In genomic region chr19:54162241-54162805, GRCh38 we compare ENCODE assay signal across 8 cellular contexts. TPM values are rescaled to one million over a fixed set of nuclear protein-coding genes. Genes with fewer than 3 reads are reported as not detected.
A peak's percentile ranks its signal among the peaks of the same experiment; 100 is the strongest.
DNase-seq lines count a peak whose midpoint lies in the region; ATAC-seq and TF ChIP-seq lines count a peak whose summit lies in the region.

No MANE protein-coding gene starts in this region.

- no peaks in the 10 kb centered on the region for H3K9me3 ChIP-seq in heart left ventricle

- H3K27ac Mint-ChIP-seq in activated naive CD4-positive, alpha-beta T cell treated with anti-CD3 and anti-CD28 coated beads, Interleukin-2, amount 50 U/mL, for 24 hours = peak overlapping the region; percentile 80

- H3K4me1 ChIP-seq in heart left ventricle (peaks cover 4 to 57% (median 36%) of the 10 kb centered on the region in 12 donors), urinary bladder (ENCODE audit: insufficient read depth) (no peaks in the 10 kb centered on the region)

- H3K36me3 ChIP-seq in heart left ventricle (peaks cover 0 to 11% (median 8%) of the 10 kb centered on the region in 9 donors), urinary bladder (ENCODE audit: insufficient read depth) (no peaks in the 10 kb centered on the region)

- H3K27me3 Mint-ChIP-seq in activated naive CD4-positive, alpha-beta T cell treated with anti-CD3 and anti-CD28 coated beads, Interleukin-2, amount 50 U/mL, for 24 hours = no peaks in the 10 kb centered on the region

- H3K4me1 Mint-ChIP-seq in activated naive CD4-positive, alpha-beta T cell treated with anti-CD3 and anti-CD28 coated beads, Interleukin-2, amount 50 U/mL, for 24 hours = peaks cover 52% of the 10 kb centered on the region

- H3K4me3 ChIP-seq in AG10803 (ENCODE audit: low read length) (peak overlapping the region; percentile 65), HL-60 (replicated peaks; ENCODE audit: insufficient read depth, low read length) (peak overlapping the region; percentile 50), heart left ventricle (peak overlapping the region in 10 of 12 donors; percentile 27 to 58 (median 50)), urinary bladder (ENCODE audit: low read depth, low read length) (peak overlapping the region; percentile 24)

- H3K4me3 Mint-ChIP-seq in activated naive CD4-positive, alpha-beta T cell treated with anti-CD3 and anti-CD28 coated beads, Interleukin-2, amount 50 U/mL, for 24 hours = peak overlapping the region; percentile 88

- TF ChIP-seq POLR2A in heart left ventricle (IDR thresholded peaks at IDR 0.05) = no peak

- H3K27me3 ChIP-seq in HL-60 (ENCODE audit: insufficient read depth, poor library complexity, severe bottlenecking) (peaks cover 2% of the 10 kb centered on the region), heart left ventricle (peaks cover 0 to 16% (median 2%) of the 10 kb centered on the region in 9 donors)

- peak in 3 of 4 donors; percentile 43 to 53 (median 49) for ATAC-seq in heart left ventricle
- ATAC-seq in GM18868 (IDR thresholded peaks at IDR 0.05; ENCODE audit: unreplicated experiment) = no peak

- WGBS in heart left ventricle, 4 donors = 3 to 5% (median 3%) methylated on average over 26 to 35 of the region's 35 CpGs
- 3% methylated on average over 35 of the region's 35 CpGs for WGBS in urinary bladder

- DNase-seq in AG10803 (ENCODE audit: low read depth) (peak; percentile 67), HL-60 (ENCODE audit: low read depth in 1 of 2, low spot score in 1 of 2) (peak; percentile 94 to 95), SKM-1 treated with dmso at 0.1 percent for 144 hours (lab: John Stamatoyannopoulos, UW; ENCODE audit: unreplicated experiment) (peak; percentile 60), heart left ventricle (peak; percentile 82 to 93 (median 89)), putamen (ENCODE audit: low spot score) (peak; percentile 46)

- no peaks in the 10 kb centered on the region for H3K9me3 Mint-ChIP-seq in activated naive CD4-positive, alpha-beta T cell treated with anti-CD3 and anti-CD28 coated beads, Interleukin-2, amount 50 U/mL, for 24 hours

- no peaks in the 10 kb centered on the region for H3K36me3 Mint-ChIP-seq in activated naive CD4-positive, alpha-beta T cell treated with anti-CD3 and anti-CD28 coated beads, Interleukin-2, amount 50 U/mL, for 24 hours

- intact Hi-C loops in heart left ventricle (cut with DNase I) = no loop called here

- no peak for TF ChIP-seq CTCF in AG10803 (conservative IDR thresholded peaks at IDR 0.05; ENCODE audit: low read length)
- no peak for TF ChIP-seq CTCF in HL-60 (IDR thresholded peaks at IDR 0.05; ENCODE audit: insufficient read depth, low read length)
- no peak for TF ChIP-seq CTCF in heart left ventricle (IDR thresholded peaks at IDR 0.05)

- H3K27ac ChIP-seq in HL-60 (replicated peaks) = 0 out of 2 replicates have a peak overlapping the region, but pooled peaks have one; percentile 13
- H3K27ac ChIP-seq in heart left ventricle = peak overlapping the region in 5 of 12 donors; percentile 30 to 76 (median 34)
- H3K27ac ChIP-seq in urinary bladder (ENCODE audit: low read depth) = no peak overlapping the region

RNA-seq across cellular contexts. Expression of gene LENG1, which starts 2.8 kb away (rescaled TPM):
- total RNA-seq in heart left ventricle (1 to 10 TPM; 5.4 to 8.7 (median 6.8) TPM), urinary bladder (3.8 TPM)
- polyA plus RNA-seq in heart left ventricle (10 to 100 TPM; 14.4 to 18.6 TPM), urinary bladder (14.0 TPM)

RNA-seq across cellular contexts. Expression of gene TMC4, which starts 10.6 kb away (rescaled TPM):
- total RNA-seq in heart left ventricle (1 to 10 TPM in 7 of 9 donors, under 1 TPM in 1, not detected in 1; 0.58 to 4.5 (median 2.1) TPM), urinary bladder (15.4 TPM)
- polyA plus RNA-seq in heart left ventricle (1 to 10 TPM; 1.2 to 3.6 TPM), urinary bladder (16.0 TPM)

RNA-seq across cellular contexts. Expression of gene CNOT3, which starts 24.8 kb away (rescaled TPM):
- 10 to 100 TPM; 12.6 to 28.2 (median 18.5) TPM for total RNA-seq in heart left ventricle
- polyA plus RNA-seq in heart left ventricle = 10 to 100 TPM; 14.2 to 18.1 TPM
- total RNA-seq in urinary bladder = 11.6 TPM
- polyA plus RNA-seq in urinary bladder = 35.8 TPM

RNA-seq across cellular contexts. Expression of gene MBOAT7, which starts 27.1 kb away (rescaled TPM):
- total RNA-seq in heart left ventricle (10 to 100 TPM; 11.3 to 37.3 (median 19.6) TPM), urinary bladder (22.9 TPM)
- polyA plus RNA-seq in heart left ventricle (10 to 100 TPM in 1 of 2 donors, 1 to 10 TPM in 1; 9.8 to 25.6 TPM), urinary bladder (69.7 TPM)

RNA-seq across cellular contexts. Expression of gene TSEN34, which starts 28.8 kb away (rescaled TPM):
- total RNA-seq in heart left ventricle (10 to 100 TPM; 13.2 to 48.9 (median 23.5) TPM), urinary bladder (31.1 TPM)
- polyA plus RNA-seq in heart left ventricle (10 to 100 TPM; 10.2 to 35.1 TPM), urinary bladder (81.4 TPM)
